In genomic region chr7:100739934-100740333, GRCh38 we compare ENCODE assay signal across 27 cellular contexts. TPM values are rescaled to one million over a fixed set of nuclear protein-coding genes. Genes with fewer than 3 reads are reported as not detected.
DNase-seq lines count a peak whose midpoint lies in the region; ATAC-seq, FAIRE-seq and TF ChIP-seq lines count a peak whose summit lies in the region.
"Had no signal": no experiment of that assay in that cellular context is flagged by ENCODE, and none has a peak within 500 bp of the region (broad histone marks: within the 10 kb centered on the region; RNA-seq: fewer than 3 reads in every experiment).

No MANE protein-coding gene starts in this region.

- TF ChIP-seq POLR2A in K562 (conservative IDR thresholded peaks at IDR 0.05): no peak

- intact Hi-C loops in K562 (cut with micrococcal nuclease): no loop called here

- FAIRE-seq in K562 (lab: Jason Lieb, UNC): no peak
- FAIRE-seq: A204.1, D721Med, G401.6, GM12891, GM19239 had no signal

- POLR2A ChIA-PET in HEK293 (lab: Yijun Ruan, JAX) (no interaction called here), K562 (lab: Yijun Ruan, JAX) (no interaction called here)

- H3K9me3 ChIP-seq in HEK293 (ENCODE audit: control insufficient read depth, insufficient read depth, low read depth, low read length) (no peaks in the 10 kb centered on the region), K562 (replicated peaks; ENCODE audit: control insufficient read depth, insufficient read depth, low read depth, low read length) (no peaks in the 10 kb centered on the region)
- H3K9me3 ChIP-seq: BE2C, BLaER1, Caco-2 had no signal

- no peak for ATAC-seq in K562
- ATAC-seq: CD8-positive, alpha-beta T cell had no signal

- H2AFZ ChIP-seq in K562 (ENCODE audit: low read depth, low read length): no peak overlapping the region

- H3K4me1 Mint-ChIP-seq in neural crest cell: no peaks in the 10 kb centered on the region
- no peaks in the 10 kb centered on the region for H3K4me1 Mint-ChIP-seq in progenitor cell of endocrine pancreas (ENCODE audit: low read depth)
- H3K4me1 Mint-ChIP-seq: CD4-positive, CD25-positive, alpha-beta regulatory T cell had no signal

- H3K27ac ChIP-seq in HEK293 (ENCODE audit: extremely low read depth, low read depth, low read length) (no peak overlapping the region), K562 (ENCODE audit: extremely low read depth, low read depth, low read length) (no peak overlapping the region)
- H3K27ac ChIP-seq: BLaER1 had no signal

- DNase-seq in K562 (ENCODE audit: extremely low read depth in 1 of 4, low spot score in 3 of 4) (no peak), neural crest cell (ENCODE audit: low read depth, low spot score) (no peak), progenitor cell of endocrine pancreas (ENCODE audit: low spot score, unreplicated experiment) (no peak), NCI-H1930 (lab: John Stamatoyannopoulos, UW) (no peak), SW 1271 (lab: John Stamatoyannopoulos, UW) (no peak), NCI-H1092 treated with DMSO at 0.1 percent for 48 hours (lab: John Stamatoyannopoulos, UW) (no peak)
- no peak for DNase-seq in stimulated activated CD4-positive, alpha-beta T cell treated with anti-CD3 and anti-CD28 coated beads, Interleukin-15, amount 100 ng/mL, for 24 hours
- DNase-seq: 8988T; ACHN; BE2C; C1 segment of cervical spinal cord; Caco-2; Calu3; CD4-positive, CD25-positive, alpha-beta regulatory T cell; CD8-positive, alpha-beta T cell; DMS79 treated with DMSO at 0.1 percent for 48 hours; GF-D8 had no signal

- no peak for TF ChIP-seq EP300 in K562 (IDR thresholded peaks at IDR 0.05; ENCODE audit: low read length)

- H3K27ac Mint-ChIP-seq in neural crest cell (ENCODE audit: unreplicated experiment): peak overlapping the region; percentile 8
- H3K27ac Mint-ChIP-seq in progenitor cell of endocrine pancreas: peak overlapping the region; percentile 10
- H3K27ac Mint-ChIP-seq: CD14-positive monocyte; CD4-positive, CD25-positive, alpha-beta regulatory T cell; CD8-positive, alpha-beta T cell had no signal

- H3K27me3 Mint-ChIP-seq in neural crest cell (ENCODE audit: low read depth) (peaks cover 3% of the 10 kb centered on the region), progenitor cell of endocrine pancreas (no peaks in the 10 kb centered on the region)

- TF ChIP-seq RAD21 in K562 (CRISPR knock-in tag; conservative IDR thresholded peaks at IDR 0.05 in 1 of 2, IDR thresholded peaks at IDR 0.05 in 1 of 2): no peak

- CTCF ChIA-PET in HEK293 (lab: Yijun Ruan, JAX): no interaction called here
- CTCF ChIA-PET in K562 (lab: Yijun Ruan, JAX; ENCODE audit: low intra/inter-chr PET ratio): no interaction called here

- BruUV-seq in K562 (replicated peaks; lab: Mats Ljungman, UMichigan): no TSS peak

- H3K4me3 Mint-ChIP-seq in neural crest cell (no peak overlapping the region), progenitor cell of endocrine pancreas (ENCODE audit: low read depth) (no peak overlapping the region)
- H3K4me3 Mint-ChIP-seq: CD14-positive monocyte; CD4-positive, CD25-positive, alpha-beta regulatory T cell; CD8-positive, alpha-beta T cell had no signal

- no peaks in the 10 kb centered on the region for H3K79me2 ChIP-seq in K562 (ENCODE audit: control insufficient read depth, insufficient read depth, low read length)

- H3K4me1 ChIP-seq in HEK293 (ENCODE audit: control insufficient read depth, insufficient read depth, low read length): no peaks in the 10 kb centered on the region
- peaks cover 0 to 7% of the 10 kb centered on the region in 2 experiments; a peak in 2 of 5 replicates for H3K4me1 ChIP-seq in K562 (replicated peaks in 1 of 2; ENCODE audit: control insufficient read depth in 2 of 2, insufficient read depth in 2 of 2, low read length in 2 of 2)
- H3K4me1 ChIP-seq: BE2C, BLaER1, Caco-2 had no signal

- H3K9ac ChIP-seq in K562 (ENCODE audit: insufficient read depth in 1 of 2, low read depth in 2 of 2, low read length in 2 of 2): no peak overlapping the region
- H3K9ac ChIP-seq: BLaER1 had no signal

- no peak overlapping the region for H3K4me3 ChIP-seq in HEK293 (ENCODE audit: low read depth, low read length)
- H3K4me3 ChIP-seq in K562: no peak overlapping the region
- H3K4me3 ChIP-seq: BLaER1 had no signal

- 4% methylated on average over 6 of the region's 6 CpGs for WGBS in K562 (ENCODE audit: insufficient coverage, low coverage, missing lambda C conversion rate)

- no peak overlapping the region for H3K4me2 ChIP-seq in K562 (ENCODE audit: insufficient read depth, low read length)
- H3K4me2 ChIP-seq: BLaER1 had no signal

- H3K9me3 Mint-ChIP-seq in neural crest cell (peaks cover 3% of the 10 kb centered on the region), progenitor cell of endocrine pancreas (ENCODE audit: low read depth) (peaks cover 6% of the 10 kb centered on the region)
- H3K9me3 Mint-ChIP-seq: CD8-positive, alpha-beta T cell had no signal

- H3K36me3 Mint-ChIP-seq in neural crest cell (ENCODE audit: low read depth): peaks cover 3% of the 10 kb centered on the region
- peaks cover 2% of the 10 kb centered on the region for H3K36me3 Mint-ChIP-seq in progenitor cell of endocrine pancreas (ENCODE audit: insufficient read depth)
- H3K36me3 Mint-ChIP-seq: CD14-positive monocyte; CD4-positive, CD25-positive, alpha-beta regulatory T cell; CD8-positive, alpha-beta T cell had no signal

- in situ Hi-C loops in K562 (cut with MboI): no loop called here

- no peaks in the 10 kb centered on the region for H3K36me3 ChIP-seq in HEK293 (ENCODE audit: control insufficient read depth in 2 of 2, insufficient read depth in 1 of 2, low read length in 2 of 2)
- no peaks in the 10 kb centered on the region for H3K36me3 ChIP-seq in K562 (ENCODE audit: control insufficient read depth, insufficient read depth, low read length)
- H3K36me3 ChIP-seq: BE2C, BLaER1 had no signal

- TF ChIP-seq CTCF in HEK293 (tag by site-specific recombination; IDR thresholded peaks at IDR 0.05) (no peak), K562 (IDR thresholded peaks at IDR 0.05 in 2 of 3, conservative IDR thresholded peaks at IDR 0.05 in 1 of 3; ENCODE audit: insufficient read depth in 2 of 3, low read depth in 1 of 3, low read length in 3 of 3) (no peak), neural crest cell (conservative IDR thresholded peaks at IDR 0.05) (no peak), progenitor cell of endocrine pancreas (IDR thresholded peaks at IDR 0.05; ENCODE audit: unreplicated experiment) (no peak)

- no peaks in the 10 kb centered on the region for H3K9me1 ChIP-seq in K562 (ENCODE audit: control insufficient read depth, insufficient read depth, low read length)

- no peaks in the 10 kb centered on the region for H4K20me1 ChIP-seq in K562 (replicated peaks; ENCODE audit: control insufficient read depth, insufficient read depth, low read length)
- H4K20me1 ChIP-seq: BLaER1 had no signal

- H3K27me3 ChIP-seq in K562 (ENCODE audit: control insufficient read depth in 2 of 2, insufficient read depth in 2 of 2, low read length in 2 of 2): peaks cover 2 to 23% of the 10 kb centered on the region in 2 experiments; a peak in 3 of 5 replicates

RNA-seq across cellular contexts. Expression of gene ZAN, which starts 6.5 kb away (rescaled TPM):
- total RNA-seq in K562 (2011; cell fraction: chromatin; rRNA removed; ENCODE audit: low replicate concordance): not detected in 2 replicates
- total RNA-seq in K562 (2011; cell fraction: nucleolus; rRNA removed): not detected in 2 replicates
- not detected in 2 replicates for total RNA-seq in K562 (2011; cell fraction: nucleoplasm; rRNA removed)
- total RNA-seq in K562 (2014; rRNA removed) (not detected in 2 replicates), K562 (2014; rRNA removed; fragmentation: Illumina TruSeq; extraction: Trizol) (not detected in 2 replicates), K562 (2015; rRNA removed; fragmentation: Illumina TruSeq; extraction: Trizol) (not detected in 2 replicates), K562 (2021) (not detected in 2 replicates), neural crest cell (not detected in 2 replicates), progenitor cell of endocrine pancreas (not detected in 2 replicates)
- polyA plus RNA-seq in K562 (2011; rRNA removed) (not detected in 2 replicates), K562 (2014; fragmentation: Illumina TruSeq; extraction: Trizol) (not detected in 2 replicates), K562 (2014; fragmentation: Nextera tagmentation; extraction: Ambion mirVana) (not detected), K562 (2014; rRNA removed) (not detected in 2 replicates)
- polyA plus RNA-seq in K562 (2011; cell fraction: cytosol; rRNA removed): not detected in 2 replicates
- polyA plus RNA-seq in K562 (2011; cell fraction: nucleus; rRNA removed): 0.01 TPM in 1 of 2 replicates, not detected in the other
- not detected in 2 replicates for polyA plus RNA-seq in K562 (2012)
- polyA minus RNA-seq in K562 (2011; rRNA and poly(A)+ RNA removed): not detected in 2 replicates
- not detected in 2 replicates for polyA minus RNA-seq in K562 (2011; cell fraction: cytosol; rRNA and poly(A)+ RNA removed)
- polyA minus RNA-seq in K562 (2011; cell fraction: nucleus; rRNA and poly(A)+ RNA removed): not detected in 2 replicates
- total RNA-seq: A673; Caco-2; Calu3; CD4-positive, CD25-positive, alpha-beta regulatory T cell; CD8-positive, alpha-beta T cell had no signal
- polyA plus RNA-seq: AG04450; CD14-positive monocyte; CD4-positive, CD25-positive, alpha-beta regulatory T cell had no signal

RNA-seq across cellular contexts. Expression of gene EPO, which starts 19.7 kb away (rescaled TPM):
- total RNA-seq in K562 (2011; cell fraction: chromatin; rRNA removed; ENCODE audit: low replicate concordance): 0.60 TPM in 1 of 2 replicates, not detected in the other
- 0.26 and 0.33 TPM in 2 replicates for total RNA-seq in K562 (2011; cell fraction: nucleolus; rRNA removed)
- total RNA-seq in K562 (2011; cell fraction: nucleoplasm; rRNA removed): not detected in 2 replicates
- total RNA-seq in K562 (2014; rRNA removed): 0.20 TPM in 1 of 2 replicates, not detected in the other
- total RNA-seq in K562 (2014; rRNA removed; fragmentation: Illumina TruSeq; extraction: Trizol): not detected in 2 replicates
- not detected in 2 replicates for total RNA-seq in K562 (2015; rRNA removed; fragmentation: Illumina TruSeq; extraction: Trizol)
- total RNA-seq in K562 (2021): not detected in 2 replicates
- 0.07 and 0.20 TPM in 2 replicates for polyA plus RNA-seq in K562 (2011; rRNA removed)
- polyA plus RNA-seq in K562 (2011; cell fraction: cytosol; rRNA removed): 0.12 and 0.15 TPM in 2 replicates
- polyA plus RNA-seq in K562 (2011; cell fraction: nucleus; rRNA removed): 0.29 and 0.53 TPM in 2 replicates
- polyA plus RNA-seq in K562 (2012): 0.10 TPM in 1 of 2 replicates, not detected in the other
- not detected in 2 replicates for polyA plus RNA-seq in K562 (2014; fragmentation: Illumina TruSeq; extraction: Trizol)
- under 1 TPM in 1 of 2 experiments, not detected in 1; 0.06 TPM for polyA plus RNA-seq in K562 (2014; fragmentation: Nextera tagmentation; extraction: Ambion mirVana)
- polyA plus RNA-seq in K562 (2014; rRNA removed): 0.41 TPM in 1 of 2 replicates, not detected in the other
- polyA minus RNA-seq in K562 (2011; rRNA and poly(A)+ RNA removed): not detected in 2 replicates
- not detected in 2 replicates for polyA minus RNA-seq in K562 (2011; cell fraction: cytosol; rRNA and poly(A)+ RNA removed)
- not detected in 2 replicates for polyA minus RNA-seq in K562 (2011; cell fraction: nucleus; rRNA and poly(A)+ RNA removed)
- 0.23 and 0.30 TPM in 2 replicates for total RNA-seq in neural crest cell
- 0.22 and 0.29 TPM in 2 replicates for total RNA-seq in progenitor cell of endocrine pancreas
- total RNA-seq: Calu3; CD4-positive, CD25-positive, alpha-beta regulatory T cell; CD8-positive, alpha-beta T cell had no signal
- polyA plus RNA-seq: AG04450, CD14-positive monocyte had no signal

RNA-seq across cellular contexts. Expression of gene POP7, which starts 34.0 kb away (rescaled TPM):
- 7.9 and 28.1 TPM in 2 replicates for total RNA-seq in K562 (2011; cell fraction: chromatin; rRNA removed; ENCODE audit: low replicate concordance)
- total RNA-seq in K562 (2011; cell fraction: nucleolus; rRNA removed): 39.7 and 46.0 TPM in 2 replicates
- total RNA-seq in K562 (2011; cell fraction: nucleoplasm; rRNA removed): 24.5 and 27.6 TPM in 2 replicates
- total RNA-seq in K562 (2014; rRNA removed) (150 and 214 TPM in 2 replicates), K562 (2014; rRNA removed; fragmentation: Illumina TruSeq; extraction: Trizol) (46.7 and 49.9 TPM in 2 replicates), K562 (2015; rRNA removed; fragmentation: Illumina TruSeq; extraction: Trizol) (115 TPM in 2 replicates), K562 (2021) (109 TPM in 2 replicates), neural crest cell (64.1 and 67.9 TPM in 2 replicates), progenitor cell of endocrine pancreas (30.2 and 33.7 TPM in 2 replicates)
- polyA plus RNA-seq in K562 (2011; rRNA removed) (43.3 and 68.9 TPM in 2 replicates), K562 (2014; fragmentation: Illumina TruSeq; extraction: Trizol) (46.0 and 87.4 TPM in 2 replicates), K562 (2014; fragmentation: Nextera tagmentation; extraction: Ambion mirVana) (10 to 100 TPM; 11.5 to 27.1 TPM), K562 (2014; rRNA removed) (163 and 191 TPM in 2 replicates)
- polyA plus RNA-seq in K562 (2011; cell fraction: cytosol; rRNA removed): 72.5 and 209 TPM in 2 replicates
- 33.6 and 51.3 TPM in 2 replicates for polyA plus RNA-seq in K562 (2011; cell fraction: nucleus; rRNA removed)
- polyA plus RNA-seq in K562 (2012): 73.1 and 110 TPM in 2 replicates
- 7.4 and 14.3 TPM in 2 replicates for polyA minus RNA-seq in K562 (2011; rRNA and poly(A)+ RNA removed)
- 17.0 and 39.1 TPM in 2 replicates for polyA minus RNA-seq in K562 (2011; cell fraction: cytosol; rRNA and poly(A)+ RNA removed)
- polyA minus RNA-seq in K562 (2011; cell fraction: nucleus; rRNA and poly(A)+ RNA removed): 11.8 and 12.6 TPM in 2 replicates

RNA-seq across cellular contexts. Expression of gene GIGYF1, which starts 45.9 kb away (rescaled TPM):
- 84.5 and 200 TPM in 2 replicates for total RNA-seq in K562 (2011; cell fraction: chromatin; rRNA removed; ENCODE audit: low replicate concordance)
- 145 and 152 TPM in 2 replicates for total RNA-seq in K562 (2011; cell fraction: nucleolus; rRNA removed)
- 94.7 and 102 TPM in 2 replicates for total RNA-seq in K562 (2011; cell fraction: nucleoplasm; rRNA removed)
- 30.6 and 33.6 TPM in 2 replicates for total RNA-seq in K562 (2014; rRNA removed)
- 7.7 and 8.0 TPM in 2 replicates for total RNA-seq in K562 (2014; rRNA removed; fragmentation: Illumina TruSeq; extraction: Trizol)
- 20.0 and 21.0 TPM in 2 replicates for total RNA-seq in K562 (2015; rRNA removed; fragmentation: Illumina TruSeq; extraction: Trizol)
- total RNA-seq in K562 (2021): 57.8 and 76.2 TPM in 2 replicates
- polyA plus RNA-seq in K562 (2011; rRNA removed): 9.7 and 12.7 TPM in 2 replicates
- 7.7 and 14.4 TPM in 2 replicates for polyA plus RNA-seq in K562 (2011; cell fraction: cytosol; rRNA removed)
- 110 and 242 TPM in 2 replicates for polyA plus RNA-seq in K562 (2011; cell fraction: nucleus; rRNA removed)
- 26.8 and 38.9 TPM in 2 replicates for polyA plus RNA-seq in K562 (2012)
- polyA plus RNA-seq in K562 (2014; fragmentation: Illumina TruSeq; extraction: Trizol): 16.8 and 24.3 TPM in 2 replicates
- 1 to 10 TPM in 1 of 2 experiments, under 1 TPM in 1; 0.56 to 1.6 TPM for polyA plus RNA-seq in K562 (2014; fragmentation: Nextera tagmentation; extraction: Ambion mirVana)
- polyA plus RNA-seq in K562 (2014; rRNA removed): 39.5 and 59.2 TPM in 2 replicates
- polyA minus RNA-seq in K562 (2011; rRNA and poly(A)+ RNA removed): 3.1 and 4.1 TPM in 2 replicates
- 11.6 and 11.9 TPM in 2 replicates for polyA minus RNA-seq in K562 (2011; cell fraction: cytosol; rRNA and poly(A)+ RNA removed)
- 40.9 and 52.5 TPM in 2 replicates for polyA minus RNA-seq in K562 (2011; cell fraction: nucleus; rRNA and poly(A)+ RNA removed)
- total RNA-seq in neural crest cell: 71.8 and 82.9 TPM in 2 replicates
- 89.3 and 95.1 TPM in 2 replicates for total RNA-seq in progenitor cell of endocrine pancreas
